Comparison of ENCODE assay signal across 8 cellular contexts in the genomic region with DNA sequence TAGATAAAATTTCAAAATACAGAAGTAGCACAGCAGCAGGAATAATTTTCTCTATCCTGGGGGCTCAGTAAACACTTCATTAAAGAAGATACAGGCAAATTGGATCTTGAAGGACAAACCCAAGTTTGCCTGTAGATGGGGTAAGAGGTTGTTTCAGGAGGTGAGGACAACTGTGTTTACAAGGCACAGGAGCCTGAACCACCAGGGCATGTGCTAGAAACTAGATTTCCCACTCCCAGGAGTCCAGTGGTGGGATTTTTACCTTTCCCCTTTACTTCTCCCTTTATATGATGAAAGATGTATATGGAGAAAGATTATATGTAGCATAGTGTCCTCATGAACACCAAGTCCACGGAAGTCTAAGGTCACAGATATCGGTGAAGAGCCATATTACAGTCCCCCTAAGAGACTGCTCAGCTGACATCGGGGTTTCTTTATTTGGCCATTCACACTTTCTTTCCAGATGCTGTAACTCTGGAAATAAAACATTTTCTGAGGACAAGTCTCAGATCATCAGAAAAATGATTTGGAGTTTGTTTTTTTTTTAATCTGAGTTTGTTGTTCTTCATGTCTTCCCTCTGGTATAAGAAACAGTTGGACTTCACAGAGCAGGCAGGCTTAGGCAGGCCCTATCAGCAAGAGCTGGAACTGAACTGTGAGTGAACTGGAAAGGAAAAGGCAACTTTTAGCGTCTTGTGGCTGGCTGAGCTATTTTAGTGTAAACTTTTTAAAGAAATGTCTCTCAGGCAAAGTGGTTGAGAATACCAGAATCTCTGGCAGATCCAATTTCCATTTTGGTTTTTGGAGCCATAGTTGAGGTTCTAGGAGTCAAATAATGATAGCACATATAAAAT. TPM values are rescaled to one million over a fixed set of nuclear protein-coding genes. Genes with fewer than 3 reads are reported as not detected.
DNase-seq lines count a peak whose midpoint lies in the region; ATAC-seq and TF ChIP-seq lines count a peak whose summit lies in the region.

No MANE protein-coding gene starts in this region.

- no peak overlapping the region for H3K27ac ChIP-seq in SU-DHL-6 (ENCODE audit: low read depth, low read length)
- peak overlapping the region; percentile 38 for H3K27ac ChIP-seq in urinary bladder (ENCODE audit: low read depth)

- CTCF ChIA-PET in BJ (lab: Yijun Ruan, JAX), result interaction anchor here (0.9 to 1.1 kb wide), 4 partner anchors 14 to 62 kb away, joined by 3 to 8 read pairs (median 3); no protein-coding TSS in a partner anchor

- DNase-seq in BJ (ENCODE audit: low read depth) (no peak), foreskin melanocyte (peak; percentile 57), anterior cingulate cortex (lab: John Stamatoyannopoulos, UW) (no peak), NCI-H1694 treated with DMSO at 0.1 percent for 48 hours (lab: John Stamatoyannopoulos, UW) (no peak)

- ATAC-seq in GM21447 (IDR thresholded peaks at IDR 0.05; ENCODE audit: unreplicated experiment) (peak; percentile 56), GM18519 (IDR thresholded peaks at IDR 0.05; ENCODE audit: low FRiP score, unreplicated experiment) (no peak)

- no peak overlapping the region for H3K4me2 ChIP-seq in SU-DHL-6 (ENCODE audit: low read depth, low read length, poor library complexity, severe bottlenecking)

- H3K9me2 ChIP-seq in SU-DHL-6 (replicated peaks; ENCODE audit: insufficient read depth, low read length), result no peaks in the 10 kb centered on the region

- H3K27me3 ChIP-seq in BJ (ENCODE audit: control insufficient read depth, insufficient read depth, low read length) (no peaks in the 10 kb centered on the region; the same call in 1 of the 2 replicates), SU-DHL-6 (ENCODE audit: low read length) (no peaks in the 10 kb centered on the region)

- no peaks in the 10 kb centered on the region for H4K20me1 ChIP-seq in SU-DHL-6 (ENCODE audit: low read depth, low read length)

- no peaks in the 10 kb centered on the region for H3K9me3 ChIP-seq in SU-DHL-6 (ENCODE audit: insufficient read depth, low read length)

- H3K36me3 ChIP-seq in BJ (ENCODE audit: control insufficient read depth, insufficient read depth, low read length) (no peaks in the 10 kb centered on the region), SU-DHL-6 (ENCODE audit: low read length) (no peaks in the 10 kb centered on the region), urinary bladder (ENCODE audit: insufficient read depth) (no peaks in the 10 kb centered on the region)

- TF ChIP-seq CTCF in BJ (IDR thresholded peaks at IDR 0.05; ENCODE audit: insufficient read depth, low read depth, low read length) (peak; percentile 34), SU-DHL-6 (IDR thresholded peaks at IDR 0.05; ENCODE audit: insufficient read depth, low read length, poor library complexity, severe bottlenecking) (peak; percentile 42)

- 61% methylated on average over 4 of the region's 4 CpGs for WGBS in urinary bladder

- peak overlapping the region; percentile 15 for H2AFZ ChIP-seq in SU-DHL-6 (ENCODE audit: low read depth, low read length, severe bottlenecking)

- POLR2A ChIA-PET in BJ (lab: Charles Lee), result no interaction called here

- H3F3A ChIP-seq in SU-DHL-6 (ENCODE audit: insufficient read depth), result no peaks in the 10 kb centered on the region

- no peaks in the 10 kb centered on the region for H3K4me1 ChIP-seq in urinary bladder (ENCODE audit: insufficient read depth)

- H3K79me2 ChIP-seq in SU-DHL-6 (ENCODE audit: insufficient read depth, low read length), result no peaks in the 10 kb centered on the region

- no peak overlapping the region for H3K9ac ChIP-seq in SU-DHL-6 (ENCODE audit: low read length)

- H3K4me3 ChIP-seq in BJ (ENCODE audit: low read depth, low read length) (no peak overlapping the region), SU-DHL-6 (ENCODE audit: insufficient read depth, low read length, poor library complexity, severe bottlenecking) (no peak overlapping the region), urinary bladder (ENCODE audit: low read depth, low read length) (no peak overlapping the region)

RNA-seq across cellular contexts. Expression of a gene that starts 8.0 kb away (rescaled TPM):
- polyA plus RNA-seq in BJ (2011; rRNA removed) (14.2 and 18.6 TPM in 2 replicates), urinary bladder (93.8 TPM)
- 13.6 and 17.2 TPM in 2 replicates for polyA minus RNA-seq in BJ (2011; rRNA and poly(A)+ RNA removed)
- 40.3 TPM for total RNA-seq in urinary bladder
